Comparison of ENCODE assay signal across 19 cellular contexts in the genomic region with DNA sequence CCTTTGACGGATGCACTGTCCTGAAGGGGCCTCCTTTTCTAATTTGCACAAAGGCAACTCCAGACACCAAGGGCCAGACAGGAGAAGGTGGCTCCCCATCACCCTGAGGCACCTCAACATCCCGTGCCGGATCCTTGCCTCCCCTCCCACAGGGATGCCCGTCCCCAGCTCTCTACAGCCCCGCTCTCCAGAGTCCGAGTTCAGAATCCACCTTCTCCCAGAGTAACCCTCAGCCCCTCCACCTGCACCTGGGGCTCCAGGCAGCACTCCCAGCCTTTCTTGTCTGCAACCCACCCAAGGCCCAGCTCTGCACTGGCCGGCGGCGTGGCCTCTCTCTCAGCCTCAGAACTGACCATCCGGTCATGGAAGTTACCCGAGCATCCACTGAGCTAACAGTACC. TPM values are rescaled to one million over a fixed set of nuclear protein-coding genes. Genes with fewer than 3 reads are reported as not detected.
DNase-seq lines count a peak whose midpoint lies in the region; ATAC-seq, FAIRE-seq and TF ChIP-seq lines count a peak whose summit lies in the region.
"Had no signal": no experiment of that assay in that cellular context is flagged by ENCODE, and none has a peak within 500 bp of the region (broad histone marks: within the 10 kb centered on the region; RNA-seq: fewer than 3 reads in every experiment).

No MANE protein-coding gene starts in this region.

- no peaks in the 10 kb centered on the region for H3K9me3 Mint-ChIP-seq in activated CD8-positive, alpha-beta memory T cell treated with anti-CD3 and anti-CD28 coated beads, Interleukin-2, amount 10 ng/mL, durations not matched to agents 7 days and 5 days (ENCODE audit: low read depth)
- H3K9me3 Mint-ChIP-seq in astrocyte (ENCODE audit: unreplicated experiment) (no peaks in the 10 kb centered on the region), nephron progenitor cell (no peaks in the 10 kb centered on the region)
- H3K9me3 Mint-ChIP-seq: CD4-positive, alpha-beta memory T cell had no signal

- peaks cover 32% of the 10 kb centered on the region for H3K79me2 ChIP-seq in astrocyte (ENCODE audit: insufficient read depth, low read length)

- ATAC-seq in activated CD8-positive, alpha-beta memory T cell treated with anti-CD3 and anti-CD28 coated beads, Interleukin-2, amount 10 ng/mL, durations not matched to agents 7 days and 5 days: no peak
- no peak for ATAC-seq in GM21576 (IDR thresholded peaks at IDR 0.05; ENCODE audit: unreplicated experiment)
- ATAC-seq in gastrocnemius medialis: no peak
- ATAC-seq: A549 had no signal

- peaks cover 10% of the 10 kb centered on the region for H3K4me1 ChIP-seq in astrocyte (ENCODE audit: insufficient read depth, low read length)
- H3K4me1 ChIP-seq in gastrocnemius medialis: peaks cover 28 to 37% of the 10 kb centered on the region in 2 donors

- H3K27ac Mint-ChIP-seq in activated CD8-positive, alpha-beta memory T cell treated with anti-CD3 and anti-CD28 coated beads, Interleukin-2, amount 10 ng/mL, durations not matched to agents 7 days and 5 days: peak overlapping the region; percentile 17
- H3K27ac Mint-ChIP-seq in astrocyte (ENCODE audit: unreplicated experiment) (peak overlapping the region; percentile 80), nephron progenitor cell (peak overlapping the region; percentile 75)

- peaks cover 1% of the 10 kb centered on the region for H3K36me3 ChIP-seq in H7 (replicated peaks; ENCODE audit: control insufficient read depth, insufficient read depth, low read length)
- peaks cover 2% of the 10 kb centered on the region for H3K36me3 ChIP-seq in astrocyte (ENCODE audit: insufficient read depth, low read length)
- H3K36me3 ChIP-seq in gastrocnemius medialis: peaks cover 0 to 12% of the 10 kb centered on the region in 2 donors

- DNase-seq in activated CD8-positive, alpha-beta memory T cell treated with anti-CD3 and anti-CD28 coated beads, Interleukin-2, amount 10 ng/mL, durations not matched to agents 7 days and 5 days: no peak
- no peak for DNase-seq in activated CD8-positive, alpha-beta memory T cell treated with anti-CD3 and anti-CD28 coated beads for 24 hours
- DNase-seq in H7 (peak; percentile 15), astrocyte (ENCODE audit: low read depth) (no peak), nephron progenitor cell (no peak), gastrocnemius medialis (no peak)
- no peak for DNase-seq in activated CD4-positive, CD25-positive, alpha-beta regulatory T cell treated with anti-CD3 and anti-CD28 coated beads, Interleukin-2, amount 50 U/mL, for 72 hours
- DNase-seq: CD4-positive, alpha-beta memory T cell; MG63; NCI-H1105 treated with DMSO at 0.1 percent for 48 hours; NCI-H187; NCI-H446 treated with DMSO at 0.1 percent for 48 hours; NCI-H774 had no signal

- no peak overlapping the region for H2AFZ ChIP-seq in astrocyte (ENCODE audit: low read depth, low read length)
- H2AFZ ChIP-seq: PC-9 had no signal

- in situ Hi-C loops in gastrocnemius medialis (cut with MboI; ENCODE audit: low sequenced_read_pairs in 4 of 4): loop anchor here in 1 of 4 donors (10.0 kb wide), 1 partner anchor 52 kb away; a partner anchor contains a TSS

- H3K27me3 ChIP-seq in H7 (ENCODE audit: control insufficient read depth, insufficient read depth, low read length) (no peaks in the 10 kb centered on the region), astrocyte (ENCODE audit: insufficient read depth, low read length) (no peaks in the 10 kb centered on the region), gastrocnemius medialis (no peaks in the 10 kb centered on the region)
- H3K27me3 ChIP-seq: MG63 had no signal

- H3K4me3 Mint-ChIP-seq in activated CD8-positive, alpha-beta memory T cell treated with anti-CD3 and anti-CD28 coated beads, Interleukin-2, amount 10 ng/mL, durations not matched to agents 7 days and 5 days: no peak overlapping the region
- no peak overlapping the region for H3K4me3 Mint-ChIP-seq in astrocyte (ENCODE audit: unreplicated experiment)
- H3K4me3 Mint-ChIP-seq in nephron progenitor cell: no peak overlapping the region

- H3K9me3 ChIP-seq in astrocyte (ENCODE audit: insufficient read depth, low read depth, low read length): no peaks in the 10 kb centered on the region
- H3K9me3 ChIP-seq in gastrocnemius medialis: no peaks in the 10 kb centered on the region
- H3K9me3 ChIP-seq: A549, MG63 had no signal

- no peak overlapping the region for H3K4me2 ChIP-seq in astrocyte (ENCODE audit: low read length)
- H3K4me2 ChIP-seq: A549, KMS-11, PC-9 had no signal

- H3K27ac ChIP-seq in astrocyte (ENCODE audit: low read depth, low read length) (no peak overlapping the region), gastrocnemius medialis (peak overlapping the region in 1 of 4 donors; percentile 27)
- H3K27ac ChIP-seq: A549, KMS-11, PC-9 had no signal

- H4K20me1 ChIP-seq in astrocyte (ENCODE audit: insufficient read depth, low read length): peaks cover 25% of the 10 kb centered on the region

- H3K4me3 ChIP-seq in H7 (ENCODE audit: insufficient read depth, low read depth, low read length): no peak overlapping the region
- H3K4me3 ChIP-seq in astrocyte (ENCODE audit: insufficient read depth, low read depth, low read length): no peak overlapping the region
- H3K4me3 ChIP-seq in gastrocnemius medialis: no peak overlapping the region
- H3K4me3 ChIP-seq: A549, MG63, PC-9 had no signal

- H3K9ac ChIP-seq in astrocyte (ENCODE audit: low read length): no peak overlapping the region
- H3K9ac ChIP-seq: KMS-11 had no signal

- TF ChIP-seq POLR2A in gastrocnemius medialis (IDR thresholded peaks at IDR 0.05): no peak

- peaks cover 4% of the 10 kb centered on the region for H3K36me3 Mint-ChIP-seq in activated CD8-positive, alpha-beta memory T cell treated with anti-CD3 and anti-CD28 coated beads, Interleukin-2, amount 10 ng/mL, durations not matched to agents 7 days and 5 days
- peaks cover 7% of the 10 kb centered on the region for H3K36me3 Mint-ChIP-seq in astrocyte (ENCODE audit: low read depth, unreplicated experiment)
- peaks cover 9% of the 10 kb centered on the region for H3K36me3 Mint-ChIP-seq in nephron progenitor cell (ENCODE audit: low read depth)

- TF ChIP-seq CTCF in astrocyte (IDR thresholded peaks at IDR 0.05; ENCODE audit: insufficient read depth, low read depth, low read length): no peak
- TF ChIP-seq CTCF in nephron progenitor cell (IDR thresholded peaks at IDR 0.05): no peak
- no peak for TF ChIP-seq CTCF in gastrocnemius medialis (IDR thresholded peaks at IDR 0.05 in 4 of 5, conservative IDR thresholded peaks at IDR 0.05 in 1 of 5)

- FAIRE-seq in astrocyte (lab: Jason Lieb, UNC): no peak
- FAIRE-seq: A549 had no signal

- peaks cover 47% of the 10 kb centered on the region for H3K4me1 Mint-ChIP-seq in activated CD8-positive, alpha-beta memory T cell treated with anti-CD3 and anti-CD28 coated beads, Interleukin-2, amount 10 ng/mL, durations not matched to agents 7 days and 5 days
- peaks cover 2% of the 10 kb centered on the region for H3K4me1 Mint-ChIP-seq in astrocyte (ENCODE audit: low read depth, unreplicated experiment)
- H3K4me1 Mint-ChIP-seq in nephron progenitor cell: peaks cover 25% of the 10 kb centered on the region

- CTCF ChIA-PET in activated CD8-positive, alpha-beta memory T cell treated with anti-CD3 and anti-CD28 coated beads, Interleukin-2, amount 10 ng/mL, durations not matched to agents 7 days and 5 days (lab: Charles Lee): no interaction called here

- intact Hi-C loops in gastrocnemius medialis (cut with DNase I; ENCODE audit: low total_unique reads): loop anchor here (10.0 kb wide), 4 partner anchors 558 to 1792 kb away; a partner anchor contains a TSS

- no peaks in the 10 kb centered on the region for H3K27me3 Mint-ChIP-seq in activated CD8-positive, alpha-beta memory T cell treated with anti-CD3 and anti-CD28 coated beads, Interleukin-2, amount 10 ng/mL, durations not matched to agents 7 days and 5 days
- H3K27me3 Mint-ChIP-seq in astrocyte (ENCODE audit: low read depth, unreplicated experiment) (no peaks in the 10 kb centered on the region), nephron progenitor cell (ENCODE audit: low read depth, poor library complexity) (no peaks in the 10 kb centered on the region)
- H3K27me3 Mint-ChIP-seq: CD4-positive, alpha-beta memory T cell had no signal

RNA-seq across cellular contexts. Expression of a gene that starts 4.8 kb away (rescaled TPM):
- total RNA-seq in activated CD8-positive, alpha-beta memory T cell treated with anti-CD3 and anti-CD28 coated beads, Interleukin-2, amount 10 ng/mL, durations not matched to agents 7 days and 5 days: 100 to 1,000 TPM; 113 to 129 TPM
- total RNA-seq in H7 (2014; rRNA removed; shearing (Covaris generic)): 332 and 343 TPM in 2 replicates
- total RNA-seq in astrocyte: 153 and 161 TPM in 2 replicates
- 100 to 1,000 TPM; 344 to 756 (median 532) TPM for total RNA-seq in gastrocnemius medialis

RNA-seq across cellular contexts. Expression of a gene that starts 15.8 kb away (rescaled TPM):
- not detected for total RNA-seq in activated CD8-positive, alpha-beta memory T cell treated with anti-CD3 and anti-CD28 coated beads, Interleukin-2, amount 10 ng/mL, durations not matched to agents 7 days and 5 days
- total RNA-seq in H7 (2014; rRNA removed; shearing (Covaris generic)): not detected in 2 replicates
- total RNA-seq in astrocyte: 0.09 TPM in 1 of 2 replicates, not detected in the other
- not detected for total RNA-seq in gastrocnemius medialis
- total RNA-seq: CD4-positive, alpha-beta memory T cell; Daoy; H4; PC-9 had no signal

RNA-seq across cellular contexts. Expression of a gene that starts 37.7 kb away (rescaled TPM):
- 100 to 1,000 TPM; 142 to 176 TPM for total RNA-seq in activated CD8-positive, alpha-beta memory T cell treated with anti-CD3 and anti-CD28 coated beads, Interleukin-2, amount 10 ng/mL, durations not matched to agents 7 days and 5 days
- 88.2 and 99.4 TPM in 2 replicates for total RNA-seq in H7 (2014; rRNA removed; shearing (Covaris generic))
- 106 and 110 TPM in 2 replicates for total RNA-seq in astrocyte
- 100 to 1,000 TPM in 2 of 4 donors, 10 to 100 TPM in 2; 56.2 to 155 (median 113) TPM for total RNA-seq in gastrocnemius medialis

RNA-seq across cellular contexts. Expression of a gene that starts 48.9 kb away (rescaled TPM):
- total RNA-seq in activated CD8-positive, alpha-beta memory T cell treated with anti-CD3 and anti-CD28 coated beads, Interleukin-2, amount 10 ng/mL, durations not matched to agents 7 days and 5 days: 100 to 1,000 TPM in 1 of 2 experiments, 10 to 100 TPM in 1; 86.0 to 103 TPM
- total RNA-seq in H7 (2014; rRNA removed; shearing (Covaris generic)): 44.6 and 46.9 TPM in 2 replicates
- total RNA-seq in astrocyte (100 and 105 TPM in 2 replicates), gastrocnemius medialis (10 to 100 TPM; 12.3 to 27.3 (median 16.6) TPM)

Comparison
In these comparisons a context has a peak if more than half of its experiments do, and no peak if none do; other contexts are left out.
1. H3K27ac Mint-ChIP-seq: peak in every context shown above with its lines; median percentile 80 in astrocyte; 75 in nephron progenitor cell; 17 in activated CD8-positive, alpha-beta memory T cell treated with anti-CD3 and anti-CD28 coated beads, Interleukin-2, amount 10 ng/mL, durations not matched to agents 7 days and 5 days.